Comparison of ENCODE assay signal across 9 cellular contexts in genomic region chr6:31622678-31623077, GRCh38. TPM values are rescaled to one million over a fixed set of nuclear protein-coding genes. Genes with fewer than 3 reads are reported as not detected.
DNase-seq lines count a peak whose midpoint lies in the region; ATAC-seq, FAIRE-seq and TF ChIP-seq lines count a peak whose summit lies in the region.
"Had no signal": no experiment of that assay in that cellular context is flagged by ENCODE, and none has a peak within 500 bp of the region (broad histone marks: within the 10 kb centered on the region; RNA-seq: fewer than 3 reads in every experiment).

No MANE protein-coding gene starts in this region.

- intact Hi-C loops in PC-3 (cut with micrococcal nuclease), result no loop called here

- no peak for TF ChIP-seq RAD21 in H1 (IDR thresholded peaks at IDR 0.05 in 1 of 2, conservative IDR thresholded peaks at IDR 0.05 in 1 of 2; ENCODE audit: low read depth in 2 of 2, low read length in 2 of 2)

- H2BK5ac ChIP-seq in H1 (ENCODE audit: low read depth, low read length), result no peak overlapping the region

- no peak overlapping the region for H2BK20ac ChIP-seq in H1 (ENCODE audit: low read length)

- H2BK15ac ChIP-seq in H1 (ENCODE audit: low read length), result no peak overlapping the region

- H2BK120ac ChIP-seq in H1 (replicated peaks; ENCODE audit: low read depth, low read length), result no peak overlapping the region

- no peak for FAIRE-seq in H1 (lab: Jason Lieb, UNC)

- H3K27ac ChIP-seq in PC-3 (ENCODE audit: low read length) (peak overlapping the region; percentile 79), H1 (ENCODE audit: low read depth, low read length) (peak overlapping the region; percentile 10; the same call in 1 of the 2 replicates), parathyroid adenoma (no peak overlapping the region)

- H3K4ac ChIP-seq in H1 (replicated peaks; ENCODE audit: insufficient read length, low read depth, low read length), result no peak overlapping the region

- H3K4me2 ChIP-seq in PC-3 (ENCODE audit: low read length), result peak overlapping the region; percentile 98
- H3K4me2 ChIP-seq in H1 (ENCODE audit: insufficient read depth in 1 of 2, low read depth in 2 of 2, low read length in 2 of 2), result peak overlapping the region; percentile 81 to 93
- H3K4me2 ChIP-seq in parathyroid adenoma (ENCODE audit: low read length), result peak overlapping the region; percentile 88

- H3K36me3 ChIP-seq in ES-I3 (ENCODE audit: insufficient read depth, low read length) (peaks cover 45% of the 10 kb centered on the region), PC-3 (ENCODE audit: low read depth, low read length) (peaks cover 42% of the 10 kb centered on the region), H1 (ENCODE audit: control insufficient read depth in 2 of 4, insufficient read depth in 4 of 4, low read length in 3 of 4) (peaks cover 45 to 58% (median 48%) of the 10 kb centered on the region in 4 experiments), parathyroid adenoma (ENCODE audit: control insufficient read depth, insufficient read depth, low read length) (no peaks in the 10 kb centered on the region)

- no peak for TF ChIP-seq CTCF in PC-3 (conservative IDR thresholded peaks at IDR 0.05; ENCODE audit: low read depth, low read length)
- TF ChIP-seq CTCF in H1 (IDR thresholded peaks at IDR 0.05; ENCODE audit: control extremely low read depth in 1 of 3, insufficient read depth in 1 of 3, low read depth in 1 of 3, low read length in 3 of 3), result no peak
- no peak for TF ChIP-seq CTCF in parathyroid adenoma (IDR thresholded peaks at IDR 0.05)

- no peaks in the 10 kb centered on the region for H3K27me3 ChIP-seq in PC-3 (ENCODE audit: low read length)
- no peaks in the 10 kb centered on the region for H3K27me3 ChIP-seq in H1 (replicated peaks in 1 of 4; ENCODE audit: control insufficient read depth in 3 of 4, extremely low read depth in 1 of 4, insufficient read depth in 3 of 4, low read length in 3 of 4)
- no peaks in the 10 kb centered on the region for H3K27me3 ChIP-seq in parathyroid adenoma (ENCODE audit: control insufficient read depth, insufficient read depth, low read length)

- TF ChIP-seq EP300 in H1 (IDR thresholded peaks at IDR 0.05; ENCODE audit: borderline replicate concordance in 1 of 2, low read depth in 2 of 2, low read length in 2 of 2), result no peak

- TF ChIP-seq POLR2A in H1 (IDR thresholded peaks at IDR 0.05; ENCODE audit: control extremely low read depth in 1 of 2, low read depth in 2 of 2, low read length in 2 of 2), result no peak; a peak in 1 of 3 replicates

- no peak for ATAC-seq in PC-3

- H2AFZ ChIP-seq in PC-3 (ENCODE audit: low read length) (no peak overlapping the region), H1 (ENCODE audit: low read length) (no peak overlapping the region), parathyroid adenoma (no peak overlapping the region)

- CTCF ChIA-PET in PC-3 (lab: Charles Lee) (no interaction called here), H1 (lab: Charles Lee; ENCODE audit: partially characterized antibody) (interaction anchor here (0.5 to 2.7 kb wide), 12 partner anchors 12 to 76 kb away, joined by 3 to 10 read pairs (median 5); partner anchors contain the start of genes ATP6V1G2, BAG6, LST1 and NFKBIL1)

- H3K4me3 ChIP-seq in PC-3 (ENCODE audit: low read length) (peak overlapping the region; percentile 99), H1 (ENCODE audit: extremely low read depth in 1 of 4, insufficient read depth in 2 of 4, low read depth in 3 of 4, low read length in 4 of 4) (peak overlapping the region; percentile 88 to 98 (median 98); a peak in 5 of 8 replicates), parathyroid adenoma (ENCODE audit: low read depth, low read length) (peak overlapping the region; percentile 88)

- H3K9ac ChIP-seq in ES-I3 (ENCODE audit: low read depth, low read length) (peak overlapping the region; percentile 97; the same call in 1 of the 2 replicates), PC-3 (ENCODE audit: low read length) (peak overlapping the region; percentile 99), H1 (replicated peaks in 1 of 4; ENCODE audit: extremely low read depth in 1 of 4, low read depth in 3 of 4, low read length in 3 of 4) (peak overlapping the region in 2 of 4 experiments; percentile 34 to 75; a peak in 3 of 7 replicates), parathyroid adenoma (no peak overlapping the region)

- H3K4me1 ChIP-seq in ES-I3 (ENCODE audit: insufficient read depth, low read length), result peaks cover 10% of the 10 kb centered on the region
- peaks cover 17% of the 10 kb centered on the region for H3K4me1 ChIP-seq in PC-3 (ENCODE audit: insufficient read depth, low read length)
- peaks cover 0 to 2% (median 0%) of the 10 kb centered on the region in 4 experiments; a peak in 1 of 7 replicates for H3K4me1 ChIP-seq in H1 (replicated peaks in 1 of 4; ENCODE audit: control insufficient read depth in 3 of 4, insufficient read depth in 4 of 4, low read length in 3 of 4)
- peaks cover 12% of the 10 kb centered on the region for H3K4me1 ChIP-seq in parathyroid adenoma

- peaks cover 52% of the 10 kb centered on the region for H3K79me2 ChIP-seq in PC-3 (ENCODE audit: low read length)
- H3K79me2 ChIP-seq in H1 (ENCODE audit: control insufficient read depth in 1 of 2, insufficient read depth in 2 of 2, low read length in 2 of 2), result peaks cover 24 to 46% of the 10 kb centered on the region in 2 experiments
- H3K79me2 ChIP-seq in parathyroid adenoma, result peaks cover 17% of the 10 kb centered on the region

- H4K20me1 ChIP-seq in PC-3 (ENCODE audit: low read length) (peaks cover 24% of the 10 kb centered on the region), H1 (replicated peaks in 1 of 2; ENCODE audit: control insufficient read depth in 1 of 2, insufficient read depth in 2 of 2, low read length in 2 of 2) (peaks cover 4 to 18% of the 10 kb centered on the region in 2 experiments)

- no peak overlapping the region for H3K56ac ChIP-seq in H1 (replicated peaks; ENCODE audit: insufficient read length, low read depth, low read length)

- peaks cover 5% of the 10 kb centered on the region; the same call in 1 of the 2 replicates for H3K23me2 ChIP-seq in H1 (ENCODE audit: low read depth, low read length)

- POLR2A ChIA-PET in PC-3 (lab: Charles Lee; ENCODE audit: unreplicated experiment) (interaction anchor here (0.5 kb wide), 1 partner anchor 29 kb away, joined by 4 read pairs; no protein-coding TSS in a partner anchor), H1 (lab: Charles Lee; ENCODE audit: partially characterized antibody) (interaction anchor here (0.8 to 34.9 kb wide), 18 partner anchors 7 to 350 kb away, joined by 3 to 883 read pairs (median 5); partner anchors contain the start of genes APOM, ATP6V1G2, BAG6 and C6orf47)

- H3K14ac ChIP-seq in H1 (ENCODE audit: insufficient read length), result no peak overlapping the region

- H4K91ac ChIP-seq in H1 (replicated peaks; ENCODE audit: insufficient read length, low read length), result no peak overlapping the region

- H3K79me1 ChIP-seq in H1 (ENCODE audit: low read depth, low read length), result peaks cover 15% of the 10 kb centered on the region; the same call in 1 of the 2 replicates

- H3K9me3 ChIP-seq in ES-I3 (ENCODE audit: control insufficient read depth, insufficient read depth, low read length) (no peaks in the 10 kb centered on the region), PC-3 (ENCODE audit: low read length) (no peaks in the 10 kb centered on the region), H1 (ENCODE audit: insufficient read depth in 2 of 2, low read depth in 1 of 2, low read length in 1 of 2) (no peaks in the 10 kb centered on the region), parathyroid adenoma (ENCODE audit: control insufficient read depth, low read length) (no peaks in the 10 kb centered on the region)

- DNase-seq in PC-3, result peak; percentile 60
- no peak for DNase-seq in H1 (ENCODE audit: low read depth in 1 of 2, low spot score in 2 of 2)
- DNase-seq in hypothalamus (lab: John Stamatoyannopoulos, UW), result no peak
- no peak for DNase-seq in NCI-H2081 (lab: John Stamatoyannopoulos, UW)
- no peak for DNase-seq in NCI-H226
- DNase-seq in stimulated activated CD4-positive, alpha-beta T cell treated with anti-CD3 and anti-CD28 coated beads, Interleukin-12 subunit alpha, Interleukin-12 subunit beta, amount 100 ng/mL, for 4 hours, result no peak
- DNase-seq: NCI-H1105 treated with DMSO at 0.1 percent for 48 hours had no signal

- no peak overlapping the region for H2BK12ac ChIP-seq in H1 (ENCODE audit: low read depth, low read length)

- BruUV-seq in PC-3 (replicated peaks; lab: Mats Ljungman, UMichigan), result no TSS peak

- no peak overlapping the region for H4K8ac ChIP-seq in H1 (ENCODE audit: extremely low read depth, insufficient read depth, low read length)

- H3K9me2 ChIP-seq in PC-3 (replicated peaks; ENCODE audit: low read length), result no peaks in the 10 kb centered on the region

- no peak overlapping the region for H3K23ac ChIP-seq in H1 (ENCODE audit: insufficient read length)

- no peaks in the 10 kb centered on the region for H3F3A ChIP-seq in PC-3 (ENCODE audit: low read length, unreplicated experiment)

- H2AK5ac ChIP-seq in H1 (ENCODE audit: low read depth, low read length), result no peak overlapping the region

- no peak overlapping the region for H4K5ac ChIP-seq in H1 (ENCODE audit: insufficient read length, low read depth, low read length)

- 85% methylated on average over 10 of the region's 10 CpGs; no CpG with 5 or more reads in 1 of the 2 experiments for WGBS in H1 (ENCODE audit: extremely low coverage in 1 of 2, insufficient coverage in 1 of 2, insufficient read length in 1 of 2, insufficient replicate concordance in 2 of 2, low coverage in 1 of 2, low lambda C conversion rate in 2 of 2, missing lambda C conversion rate in 1 of 2), 2 experiments

- no peak overlapping the region for H3K18ac ChIP-seq in H1 (ENCODE audit: extremely low read depth, low read length)

RNA-seq across cellular contexts. Expression of gene PRRC2A, which starts 2.2 kb away (rescaled TPM):
- total RNA-seq in PC-3 (2014; rRNA removed), result 123 and 169 TPM in 2 replicates
- total RNA-seq in H1 (2021; fragmentation: NEBNext Ultra II Directional; extraction: Animal tissue kit (Norgen Biotek cat#: 25700)), result 300 and 303 TPM in 2 replicates
- polyA plus RNA-seq in H1 (2011; rRNA removed), result 118 and 203 TPM in 2 replicates
- 63.1 TPM for polyA plus RNA-seq in H1 (2011; cell fraction: cytosol; rRNA removed)
- 366 TPM for polyA plus RNA-seq in H1 (2011; cell fraction: nucleus; rRNA removed)
- 204 to 302 TPM (median 286 TPM) in 4 replicates for polyA plus RNA-seq in H1 (2012, experiment 1 of 2)
- polyA plus RNA-seq in H1 (2012, experiment 2 of 2), result 195 TPM
- polyA plus RNA-seq in H1 (2013, experiment 1 of 2), result 170 TPM
- 161 TPM for polyA plus RNA-seq in H1 (2013, experiment 2 of 2)
- polyA minus RNA-seq in H1 (2011; rRNA and poly(A)+ RNA removed), result 48.9 and 79.4 TPM in 2 replicates
- polyA minus RNA-seq in H1 (2011; cell fraction: cytosol; rRNA and poly(A)+ RNA removed), result 138 TPM
- 161 TPM for polyA minus RNA-seq in H1 (2011; cell fraction: nucleus; rRNA and poly(A)+ RNA removed)

RNA-seq across cellular contexts. Expression of gene AIF1, which starts 7.6 kb away (rescaled TPM):
- not detected in 2 replicates for total RNA-seq in PC-3 (2014; rRNA removed)
- total RNA-seq in H1 (2021; fragmentation: NEBNext Ultra II Directional; extraction: Animal tissue kit (Norgen Biotek cat#: 25700)), result 7.5 and 9.8 TPM in 2 replicates
- 3.7 and 6.3 TPM in 2 replicates for polyA plus RNA-seq in H1 (2011; rRNA removed)
- polyA plus RNA-seq in H1 (2011; cell fraction: cytosol; rRNA removed), result 7.5 TPM
- 1.6 TPM for polyA plus RNA-seq in H1 (2011; cell fraction: nucleus; rRNA removed)
- polyA plus RNA-seq in H1 (2012, experiment 1 of 2), result 10.6 to 14.2 TPM (median 13.4 TPM) in 4 replicates
- polyA plus RNA-seq in H1 (2012, experiment 2 of 2), result 37.2 TPM
- 23.1 TPM for polyA plus RNA-seq in H1 (2013, experiment 1 of 2)
- polyA plus RNA-seq in H1 (2013, experiment 2 of 2), result 23.9 TPM
- 0.85 and 2.0 TPM in 2 replicates for polyA minus RNA-seq in H1 (2011; rRNA and poly(A)+ RNA removed)
- polyA minus RNA-seq in H1 (2011; cell fraction: cytosol; rRNA and poly(A)+ RNA removed), result 2.9 TPM
- 2.1 TPM for polyA minus RNA-seq in H1 (2011; cell fraction: nucleus; rRNA and poly(A)+ RNA removed)

RNA-seq across cellular contexts. Expression of gene BAG6, which starts 29.8 kb away (rescaled TPM):
- total RNA-seq in PC-3 (2014; rRNA removed), result 320 and 365 TPM in 2 replicates
- total RNA-seq in H1 (2021; fragmentation: NEBNext Ultra II Directional; extraction: Animal tissue kit (Norgen Biotek cat#: 25700)), result 325 and 354 TPM in 2 replicates
- 199 and 291 TPM in 2 replicates for polyA plus RNA-seq in H1 (2011; rRNA removed)
- 144 TPM for polyA plus RNA-seq in H1 (2011; cell fraction: cytosol; rRNA removed)
- polyA plus RNA-seq in H1 (2011; cell fraction: nucleus; rRNA removed), result 514 TPM
- polyA plus RNA-seq in H1 (2012, experiment 1 of 2), result 272 to 370 TPM (median 354 TPM) in 4 replicates
- polyA plus RNA-seq in H1 (2012, experiment 2 of 2), result 428 TPM
- 189 TPM for polyA plus RNA-seq in H1 (2013, experiment 1 of 2)
- polyA plus RNA-seq in H1 (2013, experiment 2 of 2), result 169 TPM
- 137 and 182 TPM in 2 replicates for polyA minus RNA-seq in H1 (2011; rRNA and poly(A)+ RNA removed)
- polyA minus RNA-seq in H1 (2011; cell fraction: cytosol; rRNA and poly(A)+ RNA removed), result 197 TPM
- polyA minus RNA-seq in H1 (2011; cell fraction: nucleus; rRNA and poly(A)+ RNA removed), result 153 TPM

RNA-seq across cellular contexts. Expression of gene NCR3, which starts 29.9 kb away (rescaled TPM):
- total RNA-seq in PC-3 (2014; rRNA removed), result 0.26 TPM in 1 of 2 replicates, not detected in the other
- not detected in 2 replicates for total RNA-seq in H1 (2021; fragmentation: NEBNext Ultra II Directional; extraction: Animal tissue kit (Norgen Biotek cat#: 25700))
- polyA plus RNA-seq in H1 (2011; rRNA removed), result 0.67 and 0.72 TPM in 2 replicates
- polyA plus RNA-seq in H1 (2011; cell fraction: cytosol; rRNA removed), result 0.61 TPM
- polyA plus RNA-seq in H1 (2011; cell fraction: nucleus; rRNA removed), result 1.2 TPM
- 0.38 TPM in 1 of 4 replicates, not detected in the others for polyA plus RNA-seq in H1 (2012, experiment 1 of 2)
- not detected for polyA plus RNA-seq in H1 (2012, experiment 2 of 2)
- 0.14 TPM for polyA plus RNA-seq in H1 (2013, experiment 1 of 2)
- polyA plus RNA-seq in H1 (2013, experiment 2 of 2), result 0.07 TPM
- 0.82 TPM in 1 of 2 replicates, not detected in the other for polyA minus RNA-seq in H1 (2011; rRNA and poly(A)+ RNA removed)
- polyA minus RNA-seq in H1 (2011; cell fraction: cytosol; rRNA and poly(A)+ RNA removed), result not detected
- polyA minus RNA-seq in H1 (2011; cell fraction: nucleus; rRNA and poly(A)+ RNA removed), result not detected

RNA-seq across cellular contexts. Expression of gene APOM, which starts 33.0 kb away (rescaled TPM):
- 1.6 and 2.2 TPM in 2 replicates for total RNA-seq in PC-3 (2014; rRNA removed)
- 3.4 and 3.8 TPM in 2 replicates for total RNA-seq in H1 (2021; fragmentation: NEBNext Ultra II Directional; extraction: Animal tissue kit (Norgen Biotek cat#: 25700))
- 9.2 and 12.0 TPM in 2 replicates for polyA plus RNA-seq in H1 (2011; rRNA removed)
- 9.2 TPM for polyA plus RNA-seq in H1 (2011; cell fraction: cytosol; rRNA removed)
- polyA plus RNA-seq in H1 (2011; cell fraction: nucleus; rRNA removed), result 9.6 TPM
- polyA plus RNA-seq in H1 (2012, experiment 1 of 2), result 3.4 to 6.3 TPM (median 5.9 TPM) in 4 replicates
- 8.1 TPM for polyA plus RNA-seq in H1 (2012, experiment 2 of 2)
- 5.3 TPM for polyA plus RNA-seq in H1 (2013, experiment 1 of 2)
- 5.8 TPM for polyA plus RNA-seq in H1 (2013, experiment 2 of 2)
- 2.5 and 3.5 TPM in 2 replicates for polyA minus RNA-seq in H1 (2011; rRNA and poly(A)+ RNA removed)
- polyA minus RNA-seq in H1 (2011; cell fraction: cytosol; rRNA and poly(A)+ RNA removed), result 1.8 TPM
- polyA minus RNA-seq in H1 (2011; cell fraction: nucleus; rRNA and poly(A)+ RNA removed), result 2.9 TPM
